Comparison of ENCODE assay signal across 25 cellular contexts in genomic region chr10:59741048-59741447, GRCh38. TPM values are rescaled to one million over a fixed set of nuclear protein-coding genes. Genes with fewer than 3 reads are reported as not detected.
"Had no signal": no experiment of that assay in that cellular context is flagged by ENCODE, and none has a peak within 500 bp of the region (broad histone marks: within the 10 kb centered on the region; RNA-seq: fewer than 3 reads in every experiment).

No MANE protein-coding gene starts in this region.

- H3K27ac ChIP-seq: HL-60, KMS-11, RWPE1 had no signal

- DNase-seq: Kasumi-1, MV-4-11, NCI-H1048, NCI-H1105, NCI-H1417, NCI-H1436 treated with DMSO at 0.1 percent for 48 hours, NCI-H1694, NCI-H187 treated with DMSO at 0.1 percent for 48 hours, NCI-H2081, NCI-H2107, NCI-H2227 treated with DMSO at 0.1 percent for 48 hours, NCI-H510A, NCI-H524 treated with DMSO at 0.1 percent for 48 hours, NCI-H69, NCI-H774, SHP77, SK-N-SH had no signal

- FAIRE-seq: HTR-8/SVneo, K562 had no signal

- ATAC-seq: K562, Panc1 had no signal

- H3K4me3 ChIP-seq: K562 had no signal

- H3K4me2 ChIP-seq: KMS-11, SK-N-SH had no signal

- H3K9me3 ChIP-seq: SK-N-SH had no signal

- H3K9ac ChIP-seq: KMS-11, SK-N-SH had no signal

- H3K9me2 ChIP-seq: SK-N-SH had no signal

RNA-seq across cellular contexts. Expression of gene MRLN, which starts 12.2 kb away (rescaled TPM):
- total RNA-seq: K562, M059J, SK-MEL-5 had no signal
